In genomic region chr10:6025683-6026225, GRCh38 we compare ENCODE assay signal across 21 cellular contexts. TPM values are rescaled to one million over a fixed set of nuclear protein-coding genes. Genes with fewer than 3 reads are reported as not detected.
"Had no signal": no experiment of that assay in that cellular context is flagged by ENCODE, and none has a peak within 500 bp of the region (broad histone marks: within the 10 kb centered on the region; RNA-seq: fewer than 3 reads in every experiment).

No MANE protein-coding gene starts in this region.

- DNase-seq: activated CD4-positive, CD25-positive, alpha-beta regulatory T cell treated with anti-CD3 and anti-CD28 coated beads, Interleukin-2, amount 50 U/mL, for 72 hours; activated gamma-delta T cell; central memory CD4-positive, alpha-beta T cell; dermis blood vessel endothelial cell; effector memory CD8-positive, alpha-beta T cell; esophagus squamous epithelium; gastrocnemius medialis; hippocampal formation; kidney glomerular epithelial cell; left lung; naive thymus-derived CD4-positive, alpha-beta T cell; ovary; stimulated activated CD4-positive, alpha-beta T cell treated with anti-CD3 and anti-CD28 coated beads, Interleukin-2, amount 100 ng/mL, for 48 hours; stimulated activated naive CD8-positive, alpha-beta T cell treated with anti-CD3 and anti-CD28 coated beads, Interleukin-15, Interleukin-2, amounts not matched to agents 100 U/mL and 50 U/mL, for 24 hours; T-helper 1 cell; upper lobe of right lung; WERI-Rb-1 had no signal

- ATAC-seq: activated naive CD4-positive, alpha-beta T cell treated with anti-CD3 and anti-CD28 coated beads, Interleukin-2, amount 50 U/mL, for 72 hours; effector memory CD8-positive, alpha-beta T cell; gastrocnemius medialis; left lung; naive thymus-derived CD4-positive, alpha-beta T cell; stimulated activated naive CD8-positive, alpha-beta T cell treated with anti-CD3 and anti-CD28 coated beads, Interleukin-15, Interleukin-2, amounts not matched to agents 100 U/mL and 50 U/mL, for 24 hours; upper lobe of right lung had no signal

- H3K27ac Mint-ChIP-seq: effector memory CD8-positive, alpha-beta T cell had no signal

- H3K4me3 Mint-ChIP-seq: effector memory CD8-positive, alpha-beta T cell; naive thymus-derived CD4-positive, alpha-beta T cell had no signal

- H3K27me3 Mint-ChIP-seq: naive thymus-derived CD4-positive, alpha-beta T cell had no signal

RNA-seq across cellular contexts. Expression of gene IL2RA, which starts 36.4 kb away (rescaled TPM):
- total RNA-seq: astrocyte, dermis blood vessel endothelial cell, lung microvascular endothelial cell, SJSA1 had no signal
